ENCODE assay signal across 2 cellular contexts in the genomic region with DNA sequence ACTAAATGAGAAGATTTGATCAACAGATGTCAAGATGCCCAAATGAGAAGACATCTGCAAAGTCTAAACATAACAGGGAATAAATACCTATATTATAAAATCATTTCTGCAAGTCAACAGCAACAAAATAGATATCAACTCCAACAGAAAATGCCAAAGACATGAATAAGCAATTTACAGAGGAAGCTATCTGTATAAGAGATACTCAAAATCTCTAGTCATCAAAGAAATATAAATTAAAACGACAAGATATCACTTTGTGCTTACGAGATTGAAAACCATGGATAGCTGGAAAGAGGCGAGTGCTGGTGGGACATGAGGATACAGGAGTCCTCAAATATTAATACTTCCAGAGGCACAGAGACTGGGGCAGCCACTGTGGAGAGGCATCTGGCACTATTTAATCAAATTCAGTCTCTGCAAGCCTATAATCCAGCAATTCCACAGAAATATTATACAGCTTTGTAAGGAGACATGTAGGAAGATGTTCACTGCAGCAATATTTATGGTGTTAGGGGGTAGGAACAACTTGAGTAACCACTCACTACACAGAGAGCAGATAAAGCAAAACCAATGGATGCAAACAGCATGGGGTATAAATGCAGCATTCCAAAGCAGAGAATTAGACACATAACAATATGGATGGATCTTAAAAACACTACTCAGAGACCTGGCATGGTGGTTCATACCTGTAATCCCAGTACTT.
TF ChIP-seq lines count a peak whose summit lies in the region.

No MANE protein-coding gene starts in this region.

TF ChIP-seq in liver, 16 proteins besides CTCF, POLR2A, EP300 and RAD21:
- no peak for TF ChIP-seq REST (IDR thresholded peaks at IDR 0.05)
- TF ChIP-seq, protein P1, sequence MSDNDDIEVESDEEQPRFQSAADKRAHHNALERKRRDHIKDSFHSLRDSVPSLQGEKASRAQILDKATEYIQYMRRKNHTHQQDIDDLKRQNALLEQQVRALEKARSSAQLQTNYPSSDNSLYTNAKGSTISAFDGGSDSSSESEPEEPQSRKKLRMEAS (IDR thresholded peaks at IDR 0.05) = no peak
- TF ChIP-seq NR2F2 (IDR thresholded peaks at IDR 0.05) = no peak
- no peak for TF ChIP-seq YY1 (IDR thresholded peaks at IDR 0.05)
- TF ChIP-seq RXRA (IDR thresholded peaks at IDR 0.05) = no peak
- TF ChIP-seq GABPA (IDR thresholded peaks at IDR 0.05 in 1 of 2, conservative IDR thresholded peaks at IDR 0.05 in 1 of 2) = no peak

TF ChIP-seq in HepG2, 621 proteins besides CTCF, POLR2A, EP300 and RAD21:
- TF ChIP-seq FUBP1 (CRISPR knock-in tag; IDR thresholded peaks at IDR 0.05; ENCODE audit: borderline replicate concordance) (no peak), FLYWCH1 (CRISPR knock-in tag; IDR thresholded peaks at IDR 0.05) (no peak), ZFP36L1 (CRISPR knock-in tag; IDR thresholded peaks at IDR 0.05) (no peak), NFE2L2 (IDR thresholded peaks at IDR 0.05; ENCODE audit: low read length) (no peak), ZNF746 (CRISPR knock-in tag; IDR thresholded peaks at IDR 0.05) (no peak), CEBPG (CRISPR knock-in tag; IDR thresholded peaks at IDR 0.05) (no peak), POGK (CRISPR knock-in tag; conservative IDR thresholded peaks at IDR 0.05) (no peak), FIP1L1 (IDR thresholded peaks at IDR 0.05; ENCODE audit: borderline replicate concordance, insufficient read depth, low read depth, low read length) (no peak), CENPX (CRISPR knock-in tag; IDR thresholded peaks at IDR 0.05) (no peak), RELA (CRISPR knock-in tag; IDR thresholded peaks at IDR 0.05) (no peak), ZNF138 (CRISPR knock-in tag; IDR thresholded peaks at IDR 0.05; ENCODE audit: low read depth) (no peak), AGO1 (IDR thresholded peaks at IDR 0.05; ENCODE audit: low read depth, low read length, poor library complexity, severe bottlenecking) (no peak), ZNF124 (CRISPR knock-in tag; IDR thresholded peaks at IDR 0.05) (no peak), ZNF224 (CRISPR knock-in tag; IDR thresholded peaks at IDR 0.05) (no peak), ZNF235 (CRISPR knock-in tag; IDR thresholded peaks at IDR 0.05; ENCODE audit: borderline replicate concordance) (no peak), MLLT10 (CRISPR knock-in tag; IDR thresholded peaks at IDR 0.05) (no peak)
- TF ChIP-seq, protein P2, sequence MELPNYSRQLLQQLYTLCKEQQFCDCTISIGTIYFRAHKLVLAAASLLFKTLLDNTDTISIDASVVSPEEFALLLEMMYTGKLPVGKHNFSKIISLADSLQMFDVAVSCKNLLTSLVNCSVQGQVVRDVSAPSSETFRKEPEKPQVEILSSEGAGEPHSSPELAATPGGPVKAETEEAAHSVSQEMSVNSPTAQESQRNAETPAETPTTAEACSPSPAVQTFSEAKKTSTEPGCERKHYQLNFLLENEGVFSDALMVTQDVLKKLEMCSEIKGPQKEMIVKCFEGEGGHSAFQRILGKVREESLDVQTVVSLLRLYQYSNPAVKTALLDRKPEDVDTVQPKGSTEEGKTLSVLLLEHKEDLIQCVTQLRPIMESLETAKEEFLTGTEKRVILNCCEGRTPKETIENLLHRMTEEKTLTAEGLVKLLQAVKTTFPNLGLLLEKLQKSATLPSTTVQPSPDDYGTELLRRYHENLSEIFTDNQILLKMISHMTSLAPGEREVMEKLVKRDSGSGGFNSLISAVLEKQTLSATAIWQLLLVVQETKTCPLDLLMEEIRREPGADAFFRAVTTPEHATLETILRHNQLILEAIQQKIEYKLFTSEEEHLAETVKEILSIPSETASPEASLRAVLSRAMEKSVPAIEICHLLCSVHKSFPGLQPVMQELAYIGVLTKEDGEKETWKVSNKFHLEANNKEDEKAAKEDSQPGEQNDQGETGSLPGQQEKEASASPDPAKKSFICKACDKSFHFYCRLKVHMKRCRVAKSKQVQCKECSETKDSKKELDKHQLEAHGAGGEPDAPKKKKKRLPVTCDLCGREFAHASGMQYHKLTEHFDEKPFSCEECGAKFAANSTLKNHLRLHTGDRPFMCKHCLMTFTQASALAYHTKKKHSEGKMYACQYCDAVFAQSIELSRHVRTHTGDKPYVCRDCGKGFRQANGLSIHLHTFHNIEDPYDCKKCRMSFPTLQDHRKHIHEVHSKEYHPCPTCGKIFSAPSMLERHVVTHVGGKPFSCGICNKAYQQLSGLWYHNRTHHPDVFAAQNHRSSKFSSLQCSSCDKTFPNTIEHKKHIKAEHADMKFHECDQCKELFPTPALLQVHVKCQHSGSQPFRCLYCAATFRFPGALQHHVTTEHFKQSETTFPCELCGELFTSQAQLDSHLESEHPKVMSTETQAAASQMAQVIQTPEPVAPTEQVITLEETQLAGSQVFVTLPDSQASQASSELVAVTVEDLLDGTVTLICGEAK (IDR thresholded peaks at IDR 0.05) = no peak
- TF ChIP-seq, protein P2 (CRISPR knock-in tag; IDR thresholded peaks at IDR 0.05) = no peak
